18 cellular contexts compared by ENCODE assay signal in genomic region chr4:54061067-54061466, GRCh38. TPM values are rescaled to one million over a fixed set of nuclear protein-coding genes. Genes with fewer than 3 reads are reported as not detected.
DNase-seq lines count a peak whose midpoint lies in the region; ATAC-seq, FAIRE-seq and TF ChIP-seq lines count a peak whose summit lies in the region.
"Had no signal": no experiment of that assay in that cellular context is flagged by ENCODE, and none has a peak within 500 bp of the region (broad histone marks: within the 10 kb centered on the region; RNA-seq: fewer than 3 reads in every experiment).

No MANE protein-coding gene starts in this region.

- CTCF ChIA-PET in PC-3 (lab: Charles Lee), result no interaction called here
- CTCF ChIA-PET in endothelial cell of umbilical vein (lab: Charles Lee), result interaction anchor here (2.9 kb wide), 1 partner anchor 173 kb away, joined by 14 read pairs; no protein-coding TSS in a partner anchor

- H3K4me1 ChIP-seq in DOHH2 (ENCODE audit: control insufficient read depth, low read length) (peaks cover 69% of the 10 kb centered on the region), PC-3 (ENCODE audit: insufficient read depth, low read length) (peaks cover 45% of the 10 kb centered on the region), endothelial cell of umbilical vein (ENCODE audit: control insufficient read depth, extremely low read depth, insufficient read depth, low read length) (peaks cover 59% of the 10 kb centered on the region), parathyroid adenoma (peaks cover 9% of the 10 kb centered on the region), mucosa of descending colon (ENCODE audit: low read depth) (peaks cover 17% of the 10 kb centered on the region)

- dilution Hi-C loops in endothelial cell of umbilical vein (cut with MboI; ENCODE audit: extremely low pct_ligation_motif_present, low sequenced_read_pairs), result no loop called here

- peak overlapping the region; percentile 47 for H3K4me3 ChIP-seq in DOHH2 (ENCODE audit: low read length)
- peak overlapping the region; percentile 43; the same call in 1 of the 2 replicates for H3K4me3 ChIP-seq in PC-3 (ENCODE audit: low read length)
- peak overlapping the region in 2 of 3 experiments; percentile 14 to 96 for H3K4me3 ChIP-seq in endothelial cell of umbilical vein (replicated peaks in 1 of 3; ENCODE audit: insufficient read depth in 1 of 3, low read depth in 1 of 3, low read length in 3 of 3)
- no peak overlapping the region for H3K4me3 ChIP-seq in parathyroid adenoma (ENCODE audit: low read depth, low read length)
- H3K4me3 ChIP-seq in mucosa of descending colon, result no peak overlapping the region
- H3K4me3 ChIP-seq: SK-N-MC had no signal

- H3K27ac ChIP-seq in DOHH2 (ENCODE audit: low read depth, low read length) (no peak overlapping the region), PC-3 (ENCODE audit: low read length) (no peak overlapping the region), endothelial cell of umbilical vein (ENCODE audit: insufficient read depth, low read depth, low read length) (no peak overlapping the region), parathyroid adenoma (no peak overlapping the region)
- H3K27ac ChIP-seq: adrenal gland, SK-N-MC had no signal

- H3K4me2 ChIP-seq in DOHH2 (ENCODE audit: low read length) (peak overlapping the region; percentile 79), PC-3 (ENCODE audit: low read length) (peak overlapping the region; percentile 89), endothelial cell of umbilical vein (ENCODE audit: insufficient read depth, low read length) (peak overlapping the region; percentile 98), parathyroid adenoma (ENCODE audit: low read length) (peak overlapping the region; percentile 25)

- no peak overlapping the region for H3K9ac ChIP-seq in PC-3 (ENCODE audit: low read length)
- no peak overlapping the region for H3K9ac ChIP-seq in endothelial cell of umbilical vein (replicated peaks; ENCODE audit: extremely low read depth, insufficient read depth, low read length)
- H3K9ac ChIP-seq in parathyroid adenoma, result no peak overlapping the region

- no peaks in the 10 kb centered on the region for H3F3A ChIP-seq in DOHH2 (ENCODE audit: control insufficient read depth, insufficient read depth)
- no peaks in the 10 kb centered on the region for H3F3A ChIP-seq in PC-3 (ENCODE audit: low read length, unreplicated experiment)

- no peak for FAIRE-seq in endothelial cell of umbilical vein (lab: Jason Lieb, UNC)

- TF ChIP-seq CTCF in DOHH2 (IDR thresholded peaks at IDR 0.05; ENCODE audit: low read depth, low read length, poor library complexity, severe bottlenecking) (no peak), PC-3 (conservative IDR thresholded peaks at IDR 0.05; ENCODE audit: low read depth, low read length) (no peak), endothelial cell of umbilical vein (IDR thresholded peaks at IDR 0.05; ENCODE audit: extremely low read depth in 1 of 2, insufficient read depth in 1 of 2, low read depth in 1 of 2, low read length in 2 of 2) (no peak), parathyroid adenoma (IDR thresholded peaks at IDR 0.05) (no peak), mucosa of descending colon (IDR thresholded peaks at IDR 0.05) (no peak)

- H3K36me3 ChIP-seq in DOHH2 (ENCODE audit: control insufficient read depth, low read length), result peaks cover 42% of the 10 kb centered on the region
- H3K36me3 ChIP-seq in PC-3 (ENCODE audit: low read depth, low read length), result no peaks in the 10 kb centered on the region
- H3K36me3 ChIP-seq in endothelial cell of umbilical vein (ENCODE audit: control insufficient read depth in 2 of 2, extremely low read depth in 1 of 2, insufficient read depth in 2 of 2, low read length in 2 of 2), result peaks cover 0 to 3% of the 10 kb centered on the region in 2 experiments
- H3K36me3 ChIP-seq in parathyroid adenoma (ENCODE audit: control insufficient read depth, insufficient read depth, low read length), result no peaks in the 10 kb centered on the region
- no peaks in the 10 kb centered on the region for H3K36me3 ChIP-seq in mucosa of descending colon (ENCODE audit: low read depth)
- H3K36me3 ChIP-seq: adrenal gland had no signal

- DNase-seq in PC-3 (no peak), endothelial cell of umbilical vein (ENCODE audit: low read depth, low spot score) (no peak), NCI-H1417 treated with DMSO at 0.1 percent for 48 hours (lab: John Stamatoyannopoulos, UW) (no peak), mucosa of descending colon (no peak), erythroblast (lab: John Stamatoyannopoulos, UW) (no peak)
- DNase-seq: activated CD4-positive, alpha-beta T cell treated with anti-CD3 and anti-CD28 coated beads, Interleukin-2, amount 10 ng/mL, durations not matched to agents 24 days and 14 days; adrenal gland; effector CD4-positive, alpha-beta T cell; H9; head of caudate nucleus; NCI-H1694; stimulated activated CD4-positive, alpha-beta T cell treated with anti-CD3 and anti-CD28 coated beads, Interleukin-4, amount 100 ng/mL, for 24 hours had no signal

- peaks cover 3% of the 10 kb centered on the region for H3K9me1 ChIP-seq in endothelial cell of umbilical vein (replicated peaks; ENCODE audit: control insufficient read depth, extremely low read depth, insufficient read depth, low read length)

- H4K20me1 ChIP-seq in DOHH2 (ENCODE audit: control insufficient read depth, insufficient read depth, low read depth, low read length) (peaks cover 21% of the 10 kb centered on the region; the same call in 1 of the 2 replicates), PC-3 (ENCODE audit: low read length) (peaks cover 47% of the 10 kb centered on the region), endothelial cell of umbilical vein (replicated peaks; ENCODE audit: control insufficient read depth, extremely low read depth, insufficient read depth, low read length) (peaks cover 27% of the 10 kb centered on the region)

- no peaks in the 10 kb centered on the region for H3K27me3 ChIP-seq in DOHH2 (ENCODE audit: control insufficient read depth, low read length)
- no peaks in the 10 kb centered on the region for H3K27me3 ChIP-seq in PC-3 (ENCODE audit: low read length)
- H3K27me3 ChIP-seq in endothelial cell of umbilical vein (ENCODE audit: control insufficient read depth in 2 of 2, insufficient read depth in 2 of 2, low read length in 2 of 2), result no peaks in the 10 kb centered on the region
- H3K27me3 ChIP-seq in parathyroid adenoma (ENCODE audit: control insufficient read depth, insufficient read depth, low read length), result no peaks in the 10 kb centered on the region
- H3K27me3 ChIP-seq: adrenal gland had no signal

- ATAC-seq in PC-3 (no peak), mucosa of descending colon (no peak)

- POLR2A ChIA-PET in PC-3 (lab: Charles Lee; ENCODE audit: unreplicated experiment), result no interaction called here
- POLR2A ChIA-PET in endothelial cell of umbilical vein (lab: Charles Lee), result no interaction called here

- H3K79me2 ChIP-seq in DOHH2 (ENCODE audit: control insufficient read depth, low read length), result peaks cover 82% of the 10 kb centered on the region
- H3K79me2 ChIP-seq in PC-3 (ENCODE audit: low read length), result peaks cover 82% of the 10 kb centered on the region
- H3K79me2 ChIP-seq in endothelial cell of umbilical vein (ENCODE audit: control insufficient read depth, insufficient read depth, low read length), result peaks cover 81% of the 10 kb centered on the region
- H3K79me2 ChIP-seq in parathyroid adenoma, result peaks cover 15% of the 10 kb centered on the region

- H2AFZ ChIP-seq in PC-3 (ENCODE audit: low read length) (no peak overlapping the region), endothelial cell of umbilical vein (ENCODE audit: low read depth, low read length) (no peak overlapping the region), parathyroid adenoma (no peak overlapping the region)

- H3K9me3 ChIP-seq in DOHH2 (ENCODE audit: control insufficient read depth, insufficient read depth, low read length) (no peaks in the 10 kb centered on the region), PC-3 (ENCODE audit: low read length) (no peaks in the 10 kb centered on the region), endothelial cell of umbilical vein (replicated peaks; ENCODE audit: control insufficient read depth, insufficient read depth, low read length) (no peaks in the 10 kb centered on the region), parathyroid adenoma (ENCODE audit: control insufficient read depth, low read length) (no peaks in the 10 kb centered on the region), mucosa of descending colon (no peaks in the 10 kb centered on the region)
- H3K9me3 ChIP-seq: adrenal gland had no signal

- BruUV-seq in PC-3 (replicated peaks; lab: Mats Ljungman, UMichigan) (no TSS peak), endothelial cell of umbilical vein (replicated peaks; lab: Mats Ljungman, UMichigan) (no TSS peak)

- TF ChIP-seq POLR2A in endothelial cell of umbilical vein (IDR thresholded peaks at IDR 0.05; ENCODE audit: low read depth, low read length), result no peak
- TF ChIP-seq POLR2A in erythroblast (IDR thresholded peaks at IDR 0.05; ENCODE audit: low read length), result no peak

- intact Hi-C loops in PC-3 (cut with micrococcal nuclease), result loop anchor here (5.0 to 10.0 kb wide), 5 partner anchors 54 to 866 kb away; partner anchors contain the start of gene SCFD2
- intact Hi-C loops in endothelial cell of umbilical vein (cut with micrococcal nuclease), result no loop called here
- intact Hi-C loops in mucosa of descending colon (cut with DNase I, micrococcal nuclease), result no loop called here

- H3K9me2 ChIP-seq in DOHH2 (replicated peaks; ENCODE audit: control insufficient read depth, low read length) (no peaks in the 10 kb centered on the region), PC-3 (replicated peaks; ENCODE audit: low read length) (no peaks in the 10 kb centered on the region)

RNA-seq across cellular contexts. Expression of gene CHIC2, which starts 3.3 kb away (rescaled TPM):
- total RNA-seq in PC-3 (2014; rRNA removed), result 52.3 and 58.1 TPM in 2 replicates
- total RNA-seq in endothelial cell of umbilical vein, result 43.3 and 43.8 TPM in 2 replicates
- 23.3 and 27.4 TPM in 2 replicates for polyA plus RNA-seq in endothelial cell of umbilical vein
- polyA plus RNA-seq in endothelial cell of umbilical vein (2011; cell fraction: cytosol; rRNA removed), result 28.1 and 28.7 TPM in 2 replicates
- 19.1 and 26.2 TPM in 2 replicates for polyA plus RNA-seq in endothelial cell of umbilical vein (2011; cell fraction: nucleus; rRNA removed)
- 25.7 and 33.2 TPM in 2 replicates for polyA plus RNA-seq in endothelial cell of umbilical vein (2012)
- 18.1 and 20.8 TPM in 2 replicates for polyA minus RNA-seq in endothelial cell of umbilical vein
- polyA minus RNA-seq in endothelial cell of umbilical vein (2011; cell fraction: cytosol; rRNA and poly(A)+ RNA removed), result 4.4 TPM
- 59.9 and 90.3 TPM in 2 replicates for polyA minus RNA-seq in endothelial cell of umbilical vein (2011; cell fraction: nucleus; rRNA and poly(A)+ RNA removed)
- total RNA-seq in mucosa of descending colon, result 10 to 100 TPM; 22.6 to 27.5 (median 22.9) TPM

RNA-seq across cellular contexts. Expression of gene GSX2, which starts 38.9 kb away (rescaled TPM):
- not detected in 2 replicates for total RNA-seq in PC-3 (2014; rRNA removed)
- not detected in 2 replicates for total RNA-seq in endothelial cell of umbilical vein
- not detected in 2 replicates for polyA plus RNA-seq in endothelial cell of umbilical vein
- polyA plus RNA-seq in endothelial cell of umbilical vein (2011; cell fraction: cytosol; rRNA removed), result not detected in 2 replicates
- polyA plus RNA-seq in endothelial cell of umbilical vein (2011; cell fraction: nucleus; rRNA removed), result not detected in 2 replicates
- polyA plus RNA-seq in endothelial cell of umbilical vein (2012), result not detected in 2 replicates
- polyA minus RNA-seq in endothelial cell of umbilical vein, result not detected in 2 replicates
- polyA minus RNA-seq in endothelial cell of umbilical vein (2011; cell fraction: cytosol; rRNA and poly(A)+ RNA removed), result not detected
- not detected in 2 replicates for polyA minus RNA-seq in endothelial cell of umbilical vein (2011; cell fraction: nucleus; rRNA and poly(A)+ RNA removed)
- not detected for total RNA-seq in mucosa of descending colon
- total RNA-seq: activated CD4-positive, alpha-beta T cell treated with anti-CD3 and anti-CD28 coated beads, Interleukin-2, amount 10 ng/mL, durations not matched to agents 24 days and 14 days; adrenal gland; H9; liver; progenitor cell of endocrine pancreas; subcutaneous adipose tissue had no signal
- polyA plus RNA-seq: adrenal gland, liver had no signal

Comparison
In these comparisons a context has a peak if more than half of its experiments do, and no peak if none do; other contexts are left out.
1. H3K4me2 ChIP-seq: peak in every context shown above with its lines; median percentile 98 in endothelial cell of umbilical vein; 89 in PC-3; 79 in DOHH2; 25 in parathyroid adenoma.
2. H3K4me3 ChIP-seq: peak in DOHH2 (single experiment), PC-3 (single experiment) and endothelial cell of umbilical vein (2 of 3); none in parathyroid adenoma (single experiment) and mucosa of descending colon (single experiment).